Comparison of ENCODE assay signal across 27 cellular contexts in the genomic region with DNA sequence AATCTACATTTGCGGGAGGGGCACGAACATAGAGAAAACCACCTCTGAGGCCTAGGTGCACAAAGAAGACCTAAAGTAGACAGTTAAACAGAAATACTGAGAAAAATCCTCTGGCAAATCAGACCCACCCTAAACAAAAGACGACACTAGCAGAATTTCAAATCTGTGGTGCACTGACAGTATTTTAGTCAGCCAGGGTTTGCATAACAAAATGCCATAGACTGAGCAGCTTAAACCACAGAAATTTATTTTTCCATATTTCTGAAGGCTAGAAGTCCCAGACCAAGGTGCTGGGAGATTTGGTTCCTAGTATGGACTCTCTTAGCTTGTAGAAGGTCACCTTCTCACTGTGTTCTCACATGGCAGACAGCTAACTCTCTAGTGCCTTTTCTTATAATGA. TPM values are rescaled to one million over a fixed set of nuclear protein-coding genes. Genes with fewer than 3 reads are reported as not detected.
DNase-seq lines count a peak whose midpoint lies in the region; ATAC-seq, FAIRE-seq and TF ChIP-seq lines count a peak whose summit lies in the region.
"Had no signal": no experiment of that assay in that cellular context is flagged by ENCODE, and none has a peak within 500 bp of the region (broad histone marks: within the 10 kb centered on the region; RNA-seq: fewer than 3 reads in every experiment).

No MANE protein-coding gene starts in this region.

- peaks cover 26% of the 10 kb centered on the region for H3K36me3 Mint-ChIP-seq in neural progenitor cell

- H4K20me1 ChIP-seq in GM23248 (ENCODE audit: insufficient read depth) (no peaks in the 10 kb centered on the region), neural progenitor cell (ENCODE audit: low read depth) (no peaks in the 10 kb centered on the region)

- peak overlapping the region; percentile 40 for H3K27ac ChIP-seq in GM23248
- no peak overlapping the region for H3K27ac ChIP-seq in neural progenitor cell
- H3K27ac ChIP-seq: gastroesophageal sphincter, Peyer's patch, thoracic aorta had no signal

- peaks cover 42% of the 10 kb centered on the region for H3K4me1 ChIP-seq in GM23248 (ENCODE audit: insufficient read depth)
- H3K4me1 ChIP-seq in neural progenitor cell: no peaks in the 10 kb centered on the region
- H3K4me1 ChIP-seq: Peyer's patch had no signal

- H3K27me3 Mint-ChIP-seq in neural progenitor cell (ENCODE audit: insufficient read depth, low read depth): peaks cover 3% of the 10 kb centered on the region
- H3K27me3 Mint-ChIP-seq: activated CD8-positive, alpha-beta T cell treated with anti-CD3 and anti-CD28 coated beads for 36 hours; CD4-positive, alpha-beta memory T cell; naive B cell had no signal

- H3K9me3 ChIP-seq in GM23248 (ENCODE audit: low read depth): no peaks in the 10 kb centered on the region
- no peaks in the 10 kb centered on the region for H3K9me3 ChIP-seq in neural progenitor cell (ENCODE audit: low read depth)
- H3K9me3 ChIP-seq: A549, thoracic aorta had no signal

- H3K27me3 ChIP-seq in GM23248 (replicated peaks; ENCODE audit: insufficient read depth) (no peaks in the 10 kb centered on the region), neural progenitor cell (no peaks in the 10 kb centered on the region)
- H3K27me3 ChIP-seq: gastroesophageal sphincter, Peyer's patch had no signal

- H3K4me2 ChIP-seq in GM23248 (ENCODE audit: unreplicated experiment) (peak overlapping the region; percentile 2), neural progenitor cell (no peak overlapping the region)

- no peaks in the 10 kb centered on the region for H3K36me3 ChIP-seq in GM23248 (ENCODE audit: low read depth)
- no peaks in the 10 kb centered on the region for H3K36me3 ChIP-seq in neural progenitor cell
- H3K36me3 ChIP-seq: thoracic aorta had no signal

- FAIRE-seq in urothelium cell line (lab: Jason Lieb, UNC): no peak
- FAIRE-seq: A549, HTR-8/SVneo, kidney had no signal

- no peak overlapping the region for H3K9ac ChIP-seq in GM23248
- no peak overlapping the region for H3K9ac ChIP-seq in neural progenitor cell

- peaks cover 32% of the 10 kb centered on the region for H3K9me3 Mint-ChIP-seq in neural progenitor cell
- H3K9me3 Mint-ChIP-seq: stimulated activated effector memory CD8-positive, alpha-beta T cell treated with anti-CD3 and anti-CD28 coated beads, Interleukin-12 subunit alpha, Interleukin-12 subunit beta, amount 100 ng/mL, for 72 hours had no signal

- H3K9me2 ChIP-seq in GM23248 (ENCODE audit: insufficient read depth): no peaks in the 10 kb centered on the region

- in situ Hi-C loops in GM23248 (cut with MboI): no loop called here
- in situ Hi-C loops in astrocyte of the spinal cord (cut with HindIII; ENCODE audit: low sequenced_read_pairs): no loop called here

- H3K4me3 ChIP-seq in GM23248 (no peak overlapping the region), astrocyte of the spinal cord (ENCODE audit: low read depth, low read length) (no peak overlapping the region), fibroblast of villous mesenchyme (ENCODE audit: low read depth, low read length) (no peak overlapping the region), neural progenitor cell (no peak overlapping the region)
- H3K4me3 ChIP-seq: A549, gastroesophageal sphincter, Peyer's patch, thoracic aorta had no signal

- no peak for ATAC-seq in GM21381 (IDR thresholded peaks at IDR 0.05; ENCODE audit: unreplicated experiment)
- no peak for ATAC-seq in HG02840 (IDR thresholded peaks at IDR 0.05; ENCODE audit: low FRiP score, unreplicated experiment)
- ATAC-seq: A549; activated CD8-positive, alpha-beta T cell treated with anti-CD3 and anti-CD28 coated beads for 36 hours; gastroesophageal sphincter; sciatic nerve; stimulated activated effector memory CD8-positive, alpha-beta T cell treated with anti-CD3 and anti-CD28 coated beads, Interleukin-12 subunit alpha, Interleukin-12 subunit beta, amount 100 ng/mL, for 72 hours had no signal

- H3K27ac Mint-ChIP-seq in neural progenitor cell: no peak overlapping the region
- H3K27ac Mint-ChIP-seq: activated CD8-positive, alpha-beta T cell treated with anti-CD3 and anti-CD28 coated beads for 36 hours; stimulated activated effector memory CD8-positive, alpha-beta T cell treated with anti-CD3 and anti-CD28 coated beads, Interleukin-12 subunit alpha, Interleukin-12 subunit beta, amount 100 ng/mL, for 72 hours; T-helper 2 cell treated with Interferon-gamma antibody and Interleukin-4, amounts not matched to agents 5 μg/mL and 100 μg/mL, for 36 hours had no signal

- H2AFZ ChIP-seq in GM23248 (no peak overlapping the region), neural progenitor cell (replicated peaks) (no peak overlapping the region)

- H3F3A ChIP-seq in GM23248 (ENCODE audit: insufficient read depth): peaks cover 24% of the 10 kb centered on the region; the same call in 1 of the 2 replicates
- H3F3A ChIP-seq in neural progenitor cell (ENCODE audit: low read depth): no peaks in the 10 kb centered on the region

- DNase-seq in AG08395 (ENCODE audit: low spot score) (peak; percentile 41), GM23248 (peak; percentile 64), astrocyte of the spinal cord (ENCODE audit: low read depth, low spot score) (peak; percentile 35), fibroblast of villous mesenchyme (ENCODE audit: low read depth) (peak; percentile 23), urothelium cell line (ENCODE audit: low spot score) (no peak), neural progenitor cell (ENCODE audit: low spot score) (no peak)
- DNase-seq: activated CD8-positive, alpha-beta T cell treated with anti-CD3 and anti-CD28 coated beads for 36 hours; activated naive CD4-positive, alpha-beta T cell; activated T-cell treated with anti-CD3 and anti-CD28 coated beads, Interleukin-2, amount 50 U/mL, for 1 hour; CD4-positive, alpha-beta memory T cell; DMS79 treated with DMSO at 0.1 percent for 48 hours; kidney; naive B cell; NCI-H1105; NCI-H2081; Peyer's patch; posterior cingulate gyrus had no signal

- WGBS in GM23248 (ENCODE audit: low coverage in 1 of 2, low lambda C conversion rate in 2 of 2, missing lambda C conversion rate in 2 of 2), 2 experiments: 73 to 85% methylated on average over 3 of the region's 3 CpGs

- no peak overlapping the region for H3K4me3 Mint-ChIP-seq in neural progenitor cell
- H3K4me3 Mint-ChIP-seq: activated CD8-positive, alpha-beta T cell treated with anti-CD3 and anti-CD28 coated beads for 36 hours; stimulated activated effector memory CD8-positive, alpha-beta T cell treated with anti-CD3 and anti-CD28 coated beads, Interleukin-12 subunit alpha, Interleukin-12 subunit beta, amount 100 ng/mL, for 72 hours; T-helper 2 cell treated with Interferon-gamma antibody and Interleukin-4, amounts not matched to agents 5 μg/mL and 100 μg/mL, for 36 hours; WTC11 had no signal

- no peaks in the 10 kb centered on the region for H3K4me1 Mint-ChIP-seq in neural progenitor cell

- TF ChIP-seq CTCF in astrocyte of the spinal cord (IDR thresholded peaks at IDR 0.05; ENCODE audit: low read depth, low read length) (no peak), fibroblast of villous mesenchyme (IDR thresholded peaks at IDR 0.05; ENCODE audit: insufficient read depth, low read depth, low read length) (no peak), neural progenitor cell (IDR thresholded peaks at IDR 0.05) (no peak)

- H3K79me2 ChIP-seq in GM23248 (ENCODE audit: insufficient read depth) (peaks cover 45% of the 10 kb centered on the region), neural progenitor cell (ENCODE audit: low read depth) (peaks cover 11% of the 10 kb centered on the region)

RNA-seq across cellular contexts. Expression of gene IPMK, which starts 26.3 kb away (rescaled TPM):
- 6.6 and 7.0 TPM in 2 replicates for total RNA-seq in GM23248 (2014; rRNA removed; shearing (Covaris generic))
- 3.0 and 3.6 TPM in 2 replicates for polyA plus RNA-seq in GM23248 (2016; fragmentation: Nextera tagmentation; extraction: Ambion mirVana)
- total RNA-seq in fibroblast of villous mesenchyme (4.5 and 7.8 TPM in 2 replicates), neural progenitor cell (ENCODE audit: low replicate concordance) (8.6 and 14.3 TPM in 2 replicates)

RNA-seq across cellular contexts. Expression of gene CISD1, which starts 27.6 kb away (rescaled TPM):
- 9.0 and 40.4 TPM in 2 replicates for total RNA-seq in GM23248 (2014; rRNA removed; shearing (Covaris generic))
- 97.6 and 99.7 TPM in 2 replicates for polyA plus RNA-seq in GM23248 (2016; fragmentation: Nextera tagmentation; extraction: Ambion mirVana)
- 28.3 and 38.0 TPM in 2 replicates for total RNA-seq in fibroblast of villous mesenchyme
- total RNA-seq in neural progenitor cell (ENCODE audit: low replicate concordance): 16.3 and 27.6 TPM in 2 replicates

Comparison
In these comparisons a context has a peak if more than half of its experiments do, and no peak if none do; other contexts are left out.
1. DNase-seq: peak in AG08395 (single experiment), GM23248 (single experiment), astrocyte of the spinal cord (single experiment) and fibroblast of villous mesenchyme (single experiment); none in urothelium cell line (single experiment) and neural progenitor cell (single experiment).